In genomic region chr6:34339432-34339831, GRCh38 we compare ENCODE assay signal across 15 cellular contexts. TPM values are rescaled to one million over a fixed set of nuclear protein-coding genes. Genes with fewer than 3 reads are reported as not detected.
DNase-seq lines count a peak whose midpoint lies in the region; ATAC-seq, FAIRE-seq and TF ChIP-seq lines count a peak whose summit lies in the region.
"Had no signal": no experiment of that assay in that cellular context is flagged by ENCODE, and none has a peak within 500 bp of the region (broad histone marks: within the 10 kb centered on the region; RNA-seq: fewer than 3 reads in every experiment).

No MANE protein-coding gene starts in this region.

- BruUV-seq in HepG2 (replicated peaks; lab: Mats Ljungman, UMichigan), result no TSS peak

- H3K79me2 ChIP-seq in HepG2 (ENCODE audit: insufficient read depth, low read length) (peaks cover 24% of the 10 kb centered on the region), parathyroid adenoma (peaks cover 9% of the 10 kb centered on the region)

- H3K4me3 Mint-ChIP-seq in T-helper 17 cell (no peak overlapping the region), immature natural killer cell (no peak overlapping the region)
- no peak overlapping the region for H3K4me3 Mint-ChIP-seq in activated T-cell treated with anti-CD3 and anti-CD28 coated beads, Interleukin-2, amount 50 U/mL, for 72 hours
- H3K4me3 Mint-ChIP-seq: B cell, HFFc6 had no signal

- H3K27ac Mint-ChIP-seq in T-helper 17 cell, result peak overlapping the region; percentile 21
- no peak overlapping the region for H3K27ac Mint-ChIP-seq in activated T-cell treated with anti-CD3 and anti-CD28 coated beads, Interleukin-2, amount 50 U/mL, for 72 hours
- H3K27ac Mint-ChIP-seq in immature natural killer cell, result no peak overlapping the region
- H3K27ac Mint-ChIP-seq: HFFc6 had no signal

- H3K9me3 ChIP-seq in HepG2 (ENCODE audit: low read length) (no peaks in the 10 kb centered on the region), right lobe of liver (no peaks in the 10 kb centered on the region), T-helper 17 cell (ENCODE audit: control insufficient read depth, low read length, poor library complexity, severe bottlenecking) (no peaks in the 10 kb centered on the region), parathyroid adenoma (ENCODE audit: control insufficient read depth, low read length) (no peaks in the 10 kb centered on the region)

- H3K4me1 Mint-ChIP-seq in T-helper 17 cell (peaks cover 38% of the 10 kb centered on the region), immature natural killer cell (peaks cover 20 to 33% of the 10 kb centered on the region in 2 donors)
- peaks cover 24% of the 10 kb centered on the region for H3K4me1 Mint-ChIP-seq in activated T-cell treated with anti-CD3 and anti-CD28 coated beads, Interleukin-2, amount 50 U/mL, for 72 hours (ENCODE audit: low read depth)

- H3K36me3 Mint-ChIP-seq in T-helper 17 cell (ENCODE audit: low read depth) (peaks cover 3% of the 10 kb centered on the region), immature natural killer cell (peaks cover 0 to 7% (median 0%) of the 10 kb centered on the region in 3 donors)
- H3K36me3 Mint-ChIP-seq in activated T-cell treated with anti-CD3 and anti-CD28 coated beads, Interleukin-2, amount 50 U/mL, for 72 hours (ENCODE audit: insufficient read depth in 2 of 2), result peaks cover 2 to 3% of the 10 kb centered on the region in 2 donors

- FAIRE-seq in HepG2 (lab: Jason Lieb, UNC), result no peak

- H3K4me1 ChIP-seq in HepG2 (ENCODE audit: insufficient read depth, low read length) (no peaks in the 10 kb centered on the region), right lobe of liver (peaks cover 0 to 5% (median 0%) of the 10 kb centered on the region in 4 donors), parathyroid adenoma (peaks cover 28% of the 10 kb centered on the region)

- H3K27me3 Mint-ChIP-seq in T-helper 17 cell (no peaks in the 10 kb centered on the region), immature natural killer cell (ENCODE audit: low read depth in 3 of 3) (peaks cover 0 to 1% (median 0%) of the 10 kb centered on the region in 3 donors)
- H3K27me3 Mint-ChIP-seq in activated T-cell treated with anti-CD3 and anti-CD28 coated beads, Interleukin-2, amount 50 U/mL, for 72 hours (ENCODE audit: low read depth), result no peaks in the 10 kb centered on the region
- H3K27me3 Mint-ChIP-seq: B cell had no signal

- H3K4me2 ChIP-seq in HepG2 (ENCODE audit: low read depth, low read length) (no peak overlapping the region), parathyroid adenoma (ENCODE audit: low read length) (peak overlapping the region; percentile 40)
- H3K4me2 ChIP-seq: KMS-11 had no signal

- no peaks in the 10 kb centered on the region for H3K9me3 Mint-ChIP-seq in activated T-cell treated with anti-CD3 and anti-CD28 coated beads, Interleukin-2, amount 50 U/mL, for 72 hours
- no peaks in the 10 kb centered on the region for H3K9me3 Mint-ChIP-seq in immature natural killer cell
- H3K9me3 Mint-ChIP-seq: HFFc6 had no signal

- TF ChIP-seq RAD21 in HepG2 (CRISPR knock-in tag; IDR thresholded peaks at IDR 0.05), result no peak

- in situ Hi-C loops in HepG2 (cut with HindIII; ENCODE audit: extremely low pct_ligation_motif_present, low pct_unique_long_range_greater_than_20kb), result no loop called here

- H3K9ac ChIP-seq in HepG2 (ENCODE audit: insufficient read depth, low read depth, low read length) (no peak overlapping the region), parathyroid adenoma (no peak overlapping the region)
- H3K9ac ChIP-seq: KMS-11 had no signal

- no peak overlapping the region for H3K4me3 ChIP-seq in HepG2 (replicated peaks in 1 of 3; ENCODE audit: insufficient read depth in 1 of 3, low read depth in 2 of 3, low read length in 3 of 3)
- H3K4me3 ChIP-seq in right lobe of liver, result no peak overlapping the region
- no peak overlapping the region for H3K4me3 ChIP-seq in parathyroid adenoma (ENCODE audit: low read depth, low read length)

- H3K27ac ChIP-seq in HepG2 (ENCODE audit: extremely low read length, insufficient read depth, low read length), result no peak overlapping the region
- no peak overlapping the region for H3K27ac ChIP-seq in right lobe of liver
- no peak overlapping the region for H3K27ac ChIP-seq in parathyroid adenoma
- H3K27ac ChIP-seq: KMS-11 had no signal

- TF ChIP-seq POLR2A in HepG2 (IDR thresholded peaks at IDR 0.05; ENCODE audit: insufficient read depth in 1 of 2, low read depth in 2 of 2, low read length in 2 of 2), result no peak
- no peak for TF ChIP-seq POLR2A in right lobe of liver (IDR thresholded peaks at IDR 0.05)

- DNase-seq in HepG2 (ENCODE audit: low spot score) (no peak), right lobe of liver (no peak), T-helper 17 cell (no peak), immature natural killer cell (no peak)
- DNase-seq in activated T-cell treated with anti-CD3 and anti-CD28 coated beads, Interleukin-2, amount 50 U/mL, for 72 hours, result no peak
- DNase-seq: ACHN; GOT3; HFFc6; NCI-H1417 treated with DMSO at 0.1 percent for 48 hours; NCI-H2029; NK-92 treated with Interleukin-12 subunit alpha and Interleukin-12 subunit beta, amount 100 ng/mL, for 24 hours had no signal

- H3K27me3 ChIP-seq in HepG2 (ENCODE audit: control insufficient read depth in 1 of 2, insufficient read depth in 2 of 2, low read length in 2 of 2) (no peaks in the 10 kb centered on the region), right lobe of liver (no peaks in the 10 kb centered on the region), parathyroid adenoma (ENCODE audit: control insufficient read depth, insufficient read depth, low read length) (no peaks in the 10 kb centered on the region)

- TF ChIP-seq CTCF in HepG2 (CRISPR knock-in tag; IDR thresholded peaks at IDR 0.05) (no peak), right lobe of liver (IDR thresholded peaks at IDR 0.05) (no peak), parathyroid adenoma (IDR thresholded peaks at IDR 0.05) (no peak)

- TF ChIP-seq EP300 in HepG2 (IDR thresholded peaks at IDR 0.05; ENCODE audit: low read depth in 2 of 2, low read length in 2 of 2), result no peak
- no peak for TF ChIP-seq EP300 in HepG2 (CRISPR knock-in tag; IDR thresholded peaks at IDR 0.05; ENCODE audit: borderline replicate concordance)

- ATAC-seq in HepG2, result no peak
- no peak for ATAC-seq in right lobe of liver
- ATAC-seq in T-helper 17 cell, result no peak
- ATAC-seq in HG03108 (IDR thresholded peaks at IDR 0.05; ENCODE audit: unreplicated experiment), result no peak
- no peak for ATAC-seq in activated T-cell treated with anti-CD3 and anti-CD28 coated beads, Interleukin-2, amount 50 U/mL, for 72 hours (replicated peaks in 1 of 2)

- POLR2A ChIA-PET in HepG2 (lab: Yijun Ruan, JAX), result no interaction called here

- H4K20me1 ChIP-seq in HepG2 (ENCODE audit: insufficient read depth, low read length), result no peaks in the 10 kb centered on the region; the same call in 1 of the 2 replicates

- H2AFZ ChIP-seq in HepG2 (ENCODE audit: low read length) (no peak overlapping the region), parathyroid adenoma (no peak overlapping the region)

- intact Hi-C loops in HepG2 (cut with micrococcal nuclease; ENCODE audit: unreplicated experiment) (no loop called here), right lobe of liver (cut with DNase I) (no loop called here)

- CTCF ChIA-PET in HepG2 (lab: Yijun Ruan, JAX; ENCODE audit: low intra/inter-chr PET ratio, low total read pairs), result no interaction called here

- 100% methylated on average over 1 of the region's 1 CpG for WGBS in HepG2 (ENCODE audit: low lambda C conversion rate)
- WGBS in right lobe of liver (ENCODE audit: insufficient coverage, low coverage, low lambda C conversion rate, missing lambda C conversion rate), result 64% methylated on average over 1 of the region's 1 CpG

- H3K36me3 ChIP-seq in HepG2 (replicated peaks in 1 of 2; ENCODE audit: control insufficient read depth in 1 of 2, insufficient read depth in 2 of 2, low read length in 2 of 2), result peaks cover 4 to 27% of the 10 kb centered on the region in 2 experiments
- H3K36me3 ChIP-seq in right lobe of liver, result no peaks in the 10 kb centered on the region
- no peaks in the 10 kb centered on the region for H3K36me3 ChIP-seq in parathyroid adenoma (ENCODE audit: control insufficient read depth, insufficient read depth, low read length)

TF ChIP-seq in HepG2, 621 proteins besides CTCF, POLR2A, EP300 and RAD21:
- TF ChIP-seq, protein P1, sequence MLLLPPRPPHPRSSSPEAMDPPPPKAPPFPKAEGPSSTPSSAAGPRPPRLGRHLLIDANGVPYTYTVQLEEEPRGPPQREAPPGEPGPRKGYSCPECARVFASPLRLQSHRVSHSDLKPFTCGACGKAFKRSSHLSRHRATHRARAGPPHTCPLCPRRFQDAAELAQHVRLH (CRISPR knock-in tag; IDR thresholded peaks at IDR 0.05; ENCODE audit: borderline replicate concordance, low read depth), result no peak
- TF ChIP-seq RBM22 (optimal IDR thresholded peaks at IDR 0.05; ENCODE audit: low read length), result peak; percentile 1

RNA-seq across cellular contexts. Expression of gene NUDT3, which starts 53.0 kb away (rescaled TPM):
- total RNA-seq in HepG2 (2016; rRNA removed; fragmentation: Illumina TruSeq; extraction: Trizol), result 20.2 and 30.1 TPM in 2 replicates
- 4.1 and 4.8 TPM in 2 replicates for total RNA-seq in HepG2 (2016; cell fraction: cytosol; rRNA removed; fragmentation: Illumina TruSeq; extraction: Trizol; ENCODE audit: low read depth)
- total RNA-seq in HepG2 (2016; cell fraction: insoluble cytoplasmic fraction; rRNA removed; fragmentation: Illumina TruSeq; extraction: Trizol), result 19.5 and 29.7 TPM in 2 replicates
- total RNA-seq in HepG2 (2016; cell fraction: membrane; rRNA removed; fragmentation: Illumina TruSeq; extraction: Trizol), result 14.6 and 14.8 TPM in 2 replicates
- total RNA-seq in HepG2 (2016; cell fraction: nucleus; rRNA removed; fragmentation: Illumina TruSeq; extraction: Trizol), result 15.7 and 19.0 TPM in 2 replicates
- 17.6 and 20.6 TPM in 2 replicates for polyA plus RNA-seq in HepG2 (2011; rRNA removed)
- 10.7 and 14.8 TPM in 2 replicates for polyA plus RNA-seq in HepG2 (2011; cell fraction: cytosol; rRNA removed)
- polyA plus RNA-seq in HepG2 (2011; cell fraction: nucleus; rRNA removed), result 9.2 and 11.9 TPM in 2 replicates
- polyA plus RNA-seq in HepG2 (2012), result 5.6 TPM in 2 replicates
- polyA plus RNA-seq in HepG2 (2016; cell fraction: cytosol; fragmentation: Illumina TruSeq; extraction: Trizol; ENCODE audit: low read depth), result 3.0 and 3.5 TPM in 2 replicates
- polyA plus RNA-seq in HepG2 (2016; cell fraction: insoluble cytoplasmic fraction; fragmentation: Illumina TruSeq; extraction: Trizol; ENCODE audit: low read depth), result 22.4 and 22.7 TPM in 2 replicates
- 7.4 and 7.7 TPM in 2 replicates for polyA plus RNA-seq in HepG2 (2016; cell fraction: membrane; fragmentation: Illumina TruSeq; extraction: Trizol; ENCODE audit: low read depth)
- polyA plus RNA-seq in HepG2 (2016; cell fraction: nucleus; fragmentation: Illumina TruSeq; extraction: Trizol; ENCODE audit: insufficient read depth, low read depth), result 23.3 TPM in 2 replicates
- 23.6 and 25.7 TPM in 2 replicates for polyA minus RNA-seq in HepG2 (2011; rRNA and poly(A)+ RNA removed; ENCODE audit: low replicate concordance)
- polyA minus RNA-seq in HepG2 (2011; cell fraction: cytosol; rRNA and poly(A)+ RNA removed), result 18.9 and 21.6 TPM in 2 replicates
- 14.0 and 19.0 TPM in 2 replicates for polyA minus RNA-seq in HepG2 (2011; cell fraction: nucleus; rRNA and poly(A)+ RNA removed)
- 10 to 100 TPM; 14.5 to 22.7 (median 16.7) TPM for total RNA-seq in right lobe of liver
- 10 to 100 TPM; 21.1 to 23.2 TPM for total RNA-seq in T-helper 17 cell
- 10 to 100 TPM; 11.1 to 13.7 TPM for total RNA-seq in activated T-cell treated with anti-CD3 and anti-CD28 coated beads, Interleukin-2, amount 50 U/mL, for 72 hours
- polyA plus RNA-seq in immature natural killer cell, result 10 to 100 TPM in 1 of 3 donors, 1 to 10 TPM in 2; 5.0 to 10.3 (median 8.3) TPM
